Comparison of ENCODE assay signal across 1 cellular context in genomic region chr7:143238289-143238995, GRCh38.
TF ChIP-seq lines count a peak whose summit lies in the region.

No MANE protein-coding gene starts in this region.

TF ChIP-seq in IMR-90, 13 proteins besides CTCF, POLR2A, EP300 and RAD21 (continued from another document):
- TF ChIP-seq ELK1 (IDR thresholded peaks at IDR 0.05; ENCODE audit: borderline replicate concordance, low read depth, low read length): no peak
